Comparison of ENCODE assay signal across 8 cellular contexts in the genomic region with DNA sequence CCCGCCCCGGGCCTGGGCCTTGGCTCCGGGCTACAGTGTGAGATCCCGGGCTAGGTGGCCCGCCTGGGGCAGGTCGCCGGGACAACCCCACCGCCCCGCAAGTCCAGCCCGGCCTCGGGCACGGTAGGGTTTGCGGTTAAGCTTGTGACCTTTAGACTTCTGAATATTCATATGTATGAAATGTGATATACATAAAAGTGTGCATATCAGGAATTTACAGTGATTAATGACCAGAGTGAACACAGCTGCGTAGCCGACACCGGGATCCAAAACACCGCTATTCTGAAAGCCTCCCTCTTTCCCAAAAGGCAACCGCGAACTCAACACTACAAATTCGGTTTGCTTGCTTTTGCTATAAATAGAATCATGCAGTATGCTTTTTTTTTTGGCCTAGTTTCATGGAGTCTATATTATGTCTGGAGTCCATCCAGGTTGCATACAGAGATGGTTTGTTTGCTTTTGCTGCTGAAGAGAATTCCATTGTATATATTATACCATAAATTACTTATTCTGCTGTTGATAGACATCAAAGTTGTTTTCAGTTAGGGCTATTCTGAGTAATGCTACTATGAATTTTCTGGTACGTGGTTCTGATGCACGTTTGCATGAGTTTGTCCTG. TPM values are rescaled to one million over a fixed set of nuclear protein-coding genes. Genes with fewer than 3 reads are reported as not detected.
DNase-seq lines count a peak whose midpoint lies in the region; ATAC-seq and TF ChIP-seq lines count a peak whose summit lies in the region.

No MANE protein-coding gene starts in this region.

- peaks cover 27% of the 10 kb centered on the region for H3K4me1 Mint-ChIP-seq in activated T-cell treated with anti-CD3 and anti-CD28 coated beads, Interleukin-2, amount 50 U/mL, for 4 hours (ENCODE audit: low read depth)
- peaks cover 35% of the 10 kb centered on the region for H3K4me1 Mint-ChIP-seq in activated CD8-positive, alpha-beta T cell treated with anti-CD3 and anti-CD28 coated beads, Interleukin-2, amount 10 ng/mL, durations not matched to agents 7 days and 5 days (ENCODE audit: low read depth)

- H3K4me2 ChIP-seq in hepatocyte, result peak overlapping the region; percentile 86

- CTCF ChIA-PET in activated CD8-positive, alpha-beta T cell treated with anti-CD3 and anti-CD28 coated beads, Interleukin-2, amount 10 ng/mL, durations not matched to agents 7 days and 5 days (lab: Charles Lee), result interaction anchor here (0.9 to 15.0 kb wide), 10 partner anchors 11 to 356 kb away, joined by 3 to 202 read pairs (median 6); partner anchors contain the start of gene TM2D3

- peak overlapping the region; percentile 64 for H2AFZ ChIP-seq in hepatocyte

- POLR2A ChIA-PET in activated CD8-positive, alpha-beta T cell treated with anti-CD3 and anti-CD28 coated beads, Interleukin-2, amount 10 ng/mL, durations not matched to agents 7 days and 5 days (lab: Charles Lee), result interaction anchor here (0.6 to 4.2 kb wide), 18 partner anchors 7 to 393 kb away, joined by 3 to 36 read pairs (median 5); partner anchors contain the start of genes CHSY1 and TM2D3

- no peak for ATAC-seq in activated T-cell treated with anti-CD3 and anti-CD28 coated beads, Interleukin-2, amount 50 U/mL, for 4 hours
- no peak for ATAC-seq in activated CD8-positive, alpha-beta T cell treated with anti-CD3 and anti-CD28 coated beads, Interleukin-2, amount 10 ng/mL, durations not matched to agents 7 days and 5 days
- no peak for ATAC-seq in HG03025 (IDR thresholded peaks at IDR 0.05; ENCODE audit: low FRiP score, unreplicated experiment)

- peaks cover 21% of the 10 kb centered on the region for H3K4me1 ChIP-seq in hepatocyte (ENCODE audit: insufficient read depth)

- no peaks in the 10 kb centered on the region for H3K36me3 ChIP-seq in hepatocyte (replicated peaks; ENCODE audit: insufficient read depth, low read depth)

- H3K4me3 Mint-ChIP-seq in activated T-cell treated with anti-CD3 and anti-CD28 coated beads, Interleukin-2, amount 50 U/mL, for 4 hours, result peak overlapping the region; percentile 97
- peak overlapping the region; percentile 98 for H3K4me3 Mint-ChIP-seq in activated CD8-positive, alpha-beta T cell treated with anti-CD3 and anti-CD28 coated beads, Interleukin-2, amount 10 ng/mL, durations not matched to agents 7 days and 5 days

- DNase-seq in activated T-cell treated with anti-CD3 and anti-CD28 coated beads, Interleukin-2, amount 50 U/mL, for 4 hours, result no peak
- DNase-seq in activated T-cell treated with anti-CD3 and anti-CD28 coated beads, Interleukin-2, amount 50 U/mL, for 1 hour, result no peak
- no peak for DNase-seq in activated CD8-positive, alpha-beta T cell treated with anti-CD3 and anti-CD28 coated beads, Interleukin-2, amount 10 ng/mL, durations not matched to agents 7 days and 5 days
- peak; percentile 26 for DNase-seq in hepatocyte (ENCODE audit: low spot score)
- peak; percentile 41 for DNase-seq in skeletal muscle cell (ENCODE audit: low read depth)
- no peak for DNase-seq in NCI-H1048 (lab: John Stamatoyannopoulos, UW)
- no peak for DNase-seq in cerebellar cortex (ENCODE audit: low spot score)

- WGBS in hepatocyte (ENCODE audit: low lambda C conversion rate, missing lambda C conversion rate), result 5% methylated on average over 22 of the region's 22 CpGs

- H3K27ac Mint-ChIP-seq in activated CD8-positive, alpha-beta T cell treated with anti-CD3 and anti-CD28 coated beads, Interleukin-2, amount 10 ng/mL, durations not matched to agents 7 days and 5 days, result peak overlapping the region; percentile 93

- H4K20me1 ChIP-seq in hepatocyte (ENCODE audit: insufficient read depth, poor library complexity, severe bottlenecking), result peaks cover 27% of the 10 kb centered on the region

- no peaks in the 10 kb centered on the region for H3K9me3 ChIP-seq in hepatocyte (ENCODE audit: low read depth)

- TF ChIP-seq CTCF in hepatocyte (IDR thresholded peaks at IDR 0.05; ENCODE audit: poor library complexity), result no peak

- H3K27me3 ChIP-seq in hepatocyte, result no peaks in the 10 kb centered on the region

- H3K9me3 Mint-ChIP-seq in activated T-cell treated with anti-CD3 and anti-CD28 coated beads, Interleukin-2, amount 50 U/mL, for 4 hours, result no peaks in the 10 kb centered on the region
- no peaks in the 10 kb centered on the region for H3K9me3 Mint-ChIP-seq in activated CD8-positive, alpha-beta T cell treated with anti-CD3 and anti-CD28 coated beads, Interleukin-2, amount 10 ng/mL, durations not matched to agents 7 days and 5 days (ENCODE audit: insufficient read depth)

- no peaks in the 10 kb centered on the region for H3K27me3 Mint-ChIP-seq in activated T-cell treated with anti-CD3 and anti-CD28 coated beads, Interleukin-2, amount 50 U/mL, for 4 hours (ENCODE audit: low read depth)
- no peaks in the 10 kb centered on the region for H3K27me3 Mint-ChIP-seq in activated CD8-positive, alpha-beta T cell treated with anti-CD3 and anti-CD28 coated beads, Interleukin-2, amount 10 ng/mL, durations not matched to agents 7 days and 5 days (ENCODE audit: low read depth)

- H3K9me2 ChIP-seq in hepatocyte (replicated peaks; ENCODE audit: insufficient read depth), result no peaks in the 10 kb centered on the region

- H3K36me3 Mint-ChIP-seq in activated T-cell treated with anti-CD3 and anti-CD28 coated beads, Interleukin-2, amount 50 U/mL, for 4 hours (ENCODE audit: insufficient read depth), result peaks cover 23% of the 10 kb centered on the region
- peaks cover 27% of the 10 kb centered on the region for H3K36me3 Mint-ChIP-seq in activated CD8-positive, alpha-beta T cell treated with anti-CD3 and anti-CD28 coated beads, Interleukin-2, amount 10 ng/mL, durations not matched to agents 7 days and 5 days (ENCODE audit: low read depth)

- peak overlapping the region; percentile 98 for H3K27ac ChIP-seq in hepatocyte

- H3K4me3 ChIP-seq in hepatocyte (peak overlapping the region; percentile 69), skeletal muscle cell (ENCODE audit: low read depth, low read length) (peak overlapping the region; percentile 64)

- H3K79me2 ChIP-seq in hepatocyte, result peaks cover 50% of the 10 kb centered on the region

RNA-seq across cellular contexts. Expression of gene SNRPA1, which starts 0.7 kb away (rescaled TPM):
- total RNA-seq in activated T-cell treated with anti-CD3 and anti-CD28 coated beads, Interleukin-2, amount 50 U/mL, for 4 hours, result 100 to 1,000 TPM; 229 to 264 (median 233) TPM
- total RNA-seq in activated CD8-positive, alpha-beta T cell treated with anti-CD3 and anti-CD28 coated beads, Interleukin-2, amount 10 ng/mL, durations not matched to agents 7 days and 5 days, result 100 to 1,000 TPM; 138 to 144 TPM
- total RNA-seq in hepatocyte, result 40.0 and 54.7 TPM in 2 replicates
- polyA plus RNA-seq in hepatocyte, result 110 and 117 TPM in 2 replicates

RNA-seq across cellular contexts. Expression of gene SELENOS, which starts 18.4 kb away (rescaled TPM):
- 10 to 100 TPM; 51.8 to 68.1 (median 55.2) TPM for total RNA-seq in activated T-cell treated with anti-CD3 and anti-CD28 coated beads, Interleukin-2, amount 50 U/mL, for 4 hours
- 10 to 100 TPM; 29.8 to 32.2 TPM for total RNA-seq in activated CD8-positive, alpha-beta T cell treated with anti-CD3 and anti-CD28 coated beads, Interleukin-2, amount 10 ng/mL, durations not matched to agents 7 days and 5 days
- total RNA-seq in hepatocyte, result 122 and 127 TPM in 2 replicates
- 158 and 192 TPM in 2 replicates for polyA plus RNA-seq in hepatocyte

RNA-seq across cellular contexts. Expression of gene CHSY1, which starts 43.9 kb away (rescaled TPM):
- total RNA-seq in activated T-cell treated with anti-CD3 and anti-CD28 coated beads, Interleukin-2, amount 50 U/mL, for 4 hours, result 10 to 100 TPM; 79.7 to 94.4 (median 88.0) TPM
- 10 to 100 TPM; 44.6 to 46.4 TPM for total RNA-seq in activated CD8-positive, alpha-beta T cell treated with anti-CD3 and anti-CD28 coated beads, Interleukin-2, amount 10 ng/mL, durations not matched to agents 7 days and 5 days
- 26.2 and 27.8 TPM in 2 replicates for total RNA-seq in hepatocyte
- polyA plus RNA-seq in hepatocyte, result 20.4 and 22.5 TPM in 2 replicates

Comparison
In these comparisons a context has a peak if more than half of its experiments do, and no peak if none do; other contexts are left out.
1. DNase-seq: peak in hepatocyte (single experiment) and skeletal muscle cell (single experiment); none in activated T-cell treated with anti-CD3 and anti-CD28 coated beads, Interleukin-2, amount 50 U/mL, for 4 hours (single experiment), activated T-cell treated with anti-CD3 and anti-CD28 coated beads, Interleukin-2, amount 50 U/mL, for 1 hour (single experiment), activated CD8-positive, alpha-beta T cell treated with anti-CD3 and anti-CD28 coated beads, Interleukin-2, amount 10 ng/mL, durations not matched to agents 7 days and 5 days (single experiment), NCI-H1048 (single experiment) and cerebellar cortex (single experiment).